9 cellular contexts compared by ENCODE assay signal in the genomic region with DNA sequence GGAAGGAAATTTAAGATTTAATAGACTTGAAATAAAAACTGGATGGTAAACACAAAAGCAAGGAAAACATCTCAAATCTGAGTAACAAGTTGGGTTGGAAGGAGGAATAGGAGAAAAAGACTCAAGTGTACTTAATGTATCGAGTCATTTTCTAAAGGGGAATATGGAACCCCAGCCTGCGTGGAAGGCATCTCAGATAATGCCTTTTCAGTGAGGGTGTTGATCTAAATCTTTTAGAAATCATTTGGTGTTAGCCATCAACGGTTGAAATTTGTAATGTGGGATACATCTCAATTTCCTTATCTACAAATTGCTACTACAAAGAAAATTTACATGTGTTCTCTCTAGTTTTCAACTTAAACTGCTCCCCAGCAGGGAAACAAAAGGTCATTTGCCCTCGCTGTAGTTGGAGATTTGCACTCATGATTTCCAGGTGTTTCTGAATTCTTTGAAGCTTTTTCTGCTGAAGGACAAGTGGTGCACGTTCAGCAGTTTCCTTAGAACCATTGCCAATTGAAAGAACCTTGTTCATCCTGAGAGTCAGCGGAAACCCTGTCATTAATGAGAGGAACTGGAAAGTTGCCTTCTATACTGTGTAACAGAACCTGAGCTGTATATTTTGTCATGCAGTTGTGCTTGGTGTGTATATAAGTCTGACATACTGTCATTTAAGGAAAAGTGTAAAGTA. TPM values are rescaled to one million over a fixed set of nuclear protein-coding genes. Genes with fewer than 3 reads are reported as not detected.
A peak's percentile ranks its signal among the peaks of the same experiment; 100 is the strongest.
DNase-seq lines count a peak whose midpoint lies in the region; ATAC-seq, FAIRE-seq and TF ChIP-seq lines count a peak whose summit lies in the region.
"Had no signal": no experiment of that assay in that cellular context is flagged by ENCODE, and none has a peak within 500 bp of the region (broad histone marks: within the 10 kb centered on the region; RNA-seq: fewer than 3 reads in every experiment).

No MANE protein-coding gene starts in this region.

- H3K4ac ChIP-seq in H1 (replicated peaks; ENCODE audit: insufficient read length, low read depth, low read length) = no peak overlapping the region

- 81% methylated on average over 6 of the region's 6 CpGs; no CpG with 5 or more reads in 1 of the 2 experiments for WGBS in H1 (ENCODE audit: extremely low coverage in 1 of 2, insufficient coverage in 1 of 2, insufficient read length in 1 of 2, insufficient replicate concordance in 2 of 2, low coverage in 1 of 2, low lambda C conversion rate in 2 of 2, missing lambda C conversion rate in 1 of 2), 2 experiments

- no peaks in the 10 kb centered on the region for H3K9me3 ChIP-seq in PC-3 (ENCODE audit: low read length)
- H3K9me3 ChIP-seq in H1 (ENCODE audit: insufficient read depth in 2 of 2, low read depth in 1 of 2, low read length in 1 of 2) = no peaks in the 10 kb centered on the region
- H3K9me3 ChIP-seq in parathyroid adenoma (ENCODE audit: control insufficient read depth, low read length) = no peaks in the 10 kb centered on the region

- no peak overlapping the region for H2BK5ac ChIP-seq in H1 (ENCODE audit: low read depth, low read length)

- no peak overlapping the region for H3K18ac ChIP-seq in H1 (ENCODE audit: extremely low read depth, low read length)

- H3K23ac ChIP-seq in H1 (ENCODE audit: insufficient read length) = no peak overlapping the region

- H3K56ac ChIP-seq in H1 (replicated peaks; ENCODE audit: insufficient read length, low read depth, low read length) = no peak overlapping the region

- peak overlapping the region; percentile 99; the same call in 1 of the 2 replicates for H3K9ac ChIP-seq in PC-3 (ENCODE audit: low read length)
- peak overlapping the region in 1 of 4 experiments; percentile 44; a peak in 1 of 7 replicates for H3K9ac ChIP-seq in H1 (replicated peaks in 1 of 4; ENCODE audit: extremely low read depth in 1 of 4, low read depth in 3 of 4, low read length in 3 of 4)
- H3K9ac ChIP-seq in parathyroid adenoma = no peak overlapping the region

- H3K4me3 ChIP-seq in GM12865 (ENCODE audit: low read depth, low read length) (peak overlapping the region; percentile 99), PC-3 (ENCODE audit: low read length) (peak overlapping the region; percentile 95), H1 (ENCODE audit: extremely low read depth in 1 of 4, insufficient read depth in 2 of 4, low read depth in 3 of 4, low read length in 4 of 4) (peak overlapping the region; percentile 89 to 99 (median 94); a peak in 7 of 8 replicates), parathyroid adenoma (ENCODE audit: low read depth, low read length) (peak overlapping the region; percentile 92)

- no peak overlapping the region for H2AK5ac ChIP-seq in H1 (ENCODE audit: low read depth, low read length)

- peaks cover 59% of the 10 kb centered on the region for H3K36me3 ChIP-seq in PC-3 (ENCODE audit: low read depth, low read length)
- H3K36me3 ChIP-seq in H1 (ENCODE audit: control insufficient read depth in 2 of 4, insufficient read depth in 4 of 4, low read length in 3 of 4) = peaks cover 43 to 59% (median 50%) of the 10 kb centered on the region in 4 experiments
- H3K36me3 ChIP-seq in parathyroid adenoma (ENCODE audit: control insufficient read depth, insufficient read depth, low read length) = no peaks in the 10 kb centered on the region

- no peaks in the 10 kb centered on the region for H3F3A ChIP-seq in PC-3 (ENCODE audit: low read length, unreplicated experiment)

- POLR2A ChIA-PET in PC-3 (lab: Charles Lee; ENCODE audit: unreplicated experiment) (no interaction called here), H1 (lab: Charles Lee; ENCODE audit: partially characterized antibody) (interaction anchor here (0.8 to 57.6 kb wide), 20 partner anchors 9 to 273 kb away, joined by 3 to 3397 read pairs (median 4); partner anchors contain the start of genes AMHR2, CSAD, MAP3K12 and NPFF)

- H4K8ac ChIP-seq in H1 (ENCODE audit: extremely low read depth, insufficient read depth, low read length) = no peak overlapping the region

- no peak for TF ChIP-seq EP300 in H1 (IDR thresholded peaks at IDR 0.05; ENCODE audit: borderline replicate concordance in 1 of 2, low read depth in 2 of 2, low read length in 2 of 2)

- H4K5ac ChIP-seq in H1 (ENCODE audit: insufficient read length, low read depth, low read length) = no peak overlapping the region

- no peak overlapping the region for H3K14ac ChIP-seq in H1 (ENCODE audit: insufficient read length)

- FAIRE-seq in H1 (lab: Jason Lieb, UNC) (no peak), urothelium cell line (lab: Jason Lieb, UNC) (no peak)

- H2BK15ac ChIP-seq in H1 (ENCODE audit: low read length) = no peak overlapping the region

- H2BK20ac ChIP-seq in H1 (ENCODE audit: low read length) = no peak overlapping the region

- H3K79me2 ChIP-seq in PC-3 (ENCODE audit: low read length) (peaks cover 64% of the 10 kb centered on the region), H1 (ENCODE audit: control insufficient read depth in 1 of 2, insufficient read depth in 2 of 2, low read length in 2 of 2) (peaks cover 29 to 65% of the 10 kb centered on the region in 2 experiments), parathyroid adenoma (peaks cover 39% of the 10 kb centered on the region)

- DNase-seq in GM12865 (ENCODE audit: low read depth) (no peak), PC-3 (no peak), H1 (ENCODE audit: low read depth in 1 of 2, low spot score in 2 of 2) (no peak), urothelium cell line (ENCODE audit: low spot score) (no peak), hepatic stellate cell (ENCODE audit: low spot score) (no peak), inferior parietal cortex (ENCODE audit: extremely low spot score) (no peak)
- DNase-seq: SHP77 had no signal

- peaks cover 7% of the 10 kb centered on the region; the same call in 1 of the 2 replicates for H3K79me1 ChIP-seq in H1 (ENCODE audit: low read depth, low read length)

- H4K20me1 ChIP-seq in PC-3 (ENCODE audit: low read length) (peaks cover 51% of the 10 kb centered on the region), H1 (replicated peaks in 1 of 2; ENCODE audit: control insufficient read depth in 1 of 2, insufficient read depth in 2 of 2, low read length in 2 of 2) (peaks cover 31 to 32% of the 10 kb centered on the region in 2 experiments)

- H2AFZ ChIP-seq in PC-3 (ENCODE audit: low read length) = no peak overlapping the region
- H2AFZ ChIP-seq in H1 (ENCODE audit: low read length) = no peak overlapping the region
- H2AFZ ChIP-seq in parathyroid adenoma = no peak overlapping the region

- H3K4me1 ChIP-seq in PC-3 (ENCODE audit: insufficient read depth, low read length) = peaks cover 12% of the 10 kb centered on the region
- H3K4me1 ChIP-seq in H1 (replicated peaks in 1 of 4; ENCODE audit: control insufficient read depth in 3 of 4, insufficient read depth in 4 of 4, low read length in 3 of 4) = peaks cover 0 to 8% (median 2%) of the 10 kb centered on the region in 4 experiments; a peak in 3 of 7 replicates
- peaks cover 17% of the 10 kb centered on the region for H3K4me1 ChIP-seq in parathyroid adenoma

- H2BK12ac ChIP-seq in H1 (ENCODE audit: low read depth, low read length) = no peak overlapping the region

- H3K4me2 ChIP-seq in PC-3 (ENCODE audit: low read length) (peak overlapping the region; percentile 94), H1 (ENCODE audit: insufficient read depth in 1 of 2, low read depth in 2 of 2, low read length in 2 of 2) (peak overlapping the region; percentile 73 to 81), parathyroid adenoma (ENCODE audit: low read length) (peak overlapping the region; percentile 42)

- TF ChIP-seq CTCF in GM12865 (IDR thresholded peaks at IDR 0.05; ENCODE audit: insufficient read depth, low read depth, low read length, missing control alignments) = no peak
- TF ChIP-seq CTCF in PC-3 (conservative IDR thresholded peaks at IDR 0.05; ENCODE audit: low read depth, low read length) = no peak
- no peak for TF ChIP-seq CTCF in H1 (IDR thresholded peaks at IDR 0.05; ENCODE audit: control extremely low read depth in 1 of 3, insufficient read depth in 1 of 3, low read depth in 1 of 3, low read length in 3 of 3)
- TF ChIP-seq CTCF in parathyroid adenoma (IDR thresholded peaks at IDR 0.05) = no peak

- no peak for TF ChIP-seq RAD21 in H1 (IDR thresholded peaks at IDR 0.05 in 1 of 2, conservative IDR thresholded peaks at IDR 0.05 in 1 of 2; ENCODE audit: low read depth in 2 of 2, low read length in 2 of 2)

- CTCF ChIA-PET in PC-3 (lab: Charles Lee) (no interaction called here), H1 (lab: Charles Lee; ENCODE audit: partially characterized antibody) (interaction anchor here (0.9 to 4.0 kb wide), 7 partner anchors 9 to 127 kb away, joined by 3 to 24 read pairs (median 6); no protein-coding TSS in a partner anchor)

- no peak overlapping the region for H4K91ac ChIP-seq in H1 (replicated peaks; ENCODE audit: insufficient read length, low read length)

- H3K27ac ChIP-seq in PC-3 (ENCODE audit: low read length) (no peak overlapping the region), H1 (ENCODE audit: low read depth, low read length) (no peak overlapping the region), parathyroid adenoma (no peak overlapping the region)

- peak in 1 of 2 experiments; percentile 3; a peak in 1 of 3 replicates for TF ChIP-seq POLR2A in H1 (IDR thresholded peaks at IDR 0.05; ENCODE audit: control extremely low read depth in 1 of 2, low read depth in 2 of 2, low read length in 2 of 2)

- no peaks in the 10 kb centered on the region for H3K9me2 ChIP-seq in PC-3 (replicated peaks; ENCODE audit: low read length)

- no peak overlapping the region for H2BK120ac ChIP-seq in H1 (replicated peaks; ENCODE audit: low read depth, low read length)

- ATAC-seq in PC-3 (no peak), GM21619 (IDR thresholded peaks at IDR 0.05; ENCODE audit: unreplicated experiment) (no peak)

- peaks cover 7% of the 10 kb centered on the region for H3K23me2 ChIP-seq in H1 (ENCODE audit: low read depth, low read length)

- BruUV-seq in PC-3 (replicated peaks; lab: Mats Ljungman, UMichigan) = no TSS peak

- intact Hi-C loops in PC-3 (cut with micrococcal nuclease) = no loop called here

- H3K27me3 ChIP-seq in PC-3 (ENCODE audit: low read length) (no peaks in the 10 kb centered on the region), H1 (replicated peaks in 1 of 4; ENCODE audit: control insufficient read depth in 3 of 4, extremely low read depth in 1 of 4, insufficient read depth in 3 of 4, low read length in 3 of 4) (no peaks in the 10 kb centered on the region), parathyroid adenoma (ENCODE audit: control insufficient read depth, insufficient read depth, low read length) (no peaks in the 10 kb centered on the region)

RNA-seq across cellular contexts. Expression of gene PCBP2, which starts 2.2 kb away (rescaled TPM):
- total RNA-seq in PC-3 (2014; rRNA removed) = 204 and 306 TPM in 2 replicates
- total RNA-seq in H1 (2021; fragmentation: NEBNext Ultra II Directional; extraction: Animal tissue kit (Norgen Biotek cat#: 25700)) = 1,114 and 1,123 TPM in 2 replicates
- 470 and 473 TPM in 2 replicates for polyA plus RNA-seq in H1 (2011; rRNA removed)
- polyA plus RNA-seq in H1 (2011; cell fraction: cytosol; rRNA removed) = 420 TPM
- polyA plus RNA-seq in H1 (2011; cell fraction: nucleus; rRNA removed) = 526 TPM
- 987 to 1,115 TPM (median 1,028 TPM) in 4 replicates for polyA plus RNA-seq in H1 (2012, experiment 1 of 2)
- 1,117 TPM for polyA plus RNA-seq in H1 (2012, experiment 2 of 2)
- 462 TPM for polyA plus RNA-seq in H1 (2013, experiment 1 of 2)
- 458 TPM for polyA plus RNA-seq in H1 (2013, experiment 2 of 2)
- 887 and 924 TPM in 2 replicates for polyA minus RNA-seq in H1 (2011; rRNA and poly(A)+ RNA removed)
- 748 TPM for polyA minus RNA-seq in H1 (2011; cell fraction: cytosol; rRNA and poly(A)+ RNA removed)
- 484 TPM for polyA minus RNA-seq in H1 (2011; cell fraction: nucleus; rRNA and poly(A)+ RNA removed)

RNA-seq across cellular contexts. Expression of gene PRR13, which starts 12.6 kb away (rescaled TPM):
- 54.2 and 60.9 TPM in 2 replicates for total RNA-seq in PC-3 (2014; rRNA removed)
- total RNA-seq in H1 (2021; fragmentation: NEBNext Ultra II Directional; extraction: Animal tissue kit (Norgen Biotek cat#: 25700)) = 164 and 185 TPM in 2 replicates
- polyA plus RNA-seq in H1 (2011; rRNA removed) = 80.4 and 82.9 TPM in 2 replicates
- polyA plus RNA-seq in H1 (2011; cell fraction: cytosol; rRNA removed) = 86.1 TPM
- 58.7 TPM for polyA plus RNA-seq in H1 (2011; cell fraction: nucleus; rRNA removed)
- 198 to 336 TPM (median 208 TPM) in 4 replicates for polyA plus RNA-seq in H1 (2012, experiment 1 of 2)
- 220 TPM for polyA plus RNA-seq in H1 (2012, experiment 2 of 2)
- 264 TPM for polyA plus RNA-seq in H1 (2013, experiment 1 of 2)
- polyA plus RNA-seq in H1 (2013, experiment 2 of 2) = 272 TPM
- polyA minus RNA-seq in H1 (2011; rRNA and poly(A)+ RNA removed) = 56.8 and 82.3 TPM in 2 replicates
- 56.5 TPM for polyA minus RNA-seq in H1 (2011; cell fraction: cytosol; rRNA and poly(A)+ RNA removed)
- polyA minus RNA-seq in H1 (2011; cell fraction: nucleus; rRNA and poly(A)+ RNA removed) = 35.3 TPM

RNA-seq across cellular contexts. Expression of gene AMHR2, which starts 30.4 kb away (rescaled TPM):
- 0.29 TPM in 1 of 2 replicates, not detected in the other for total RNA-seq in PC-3 (2014; rRNA removed)
- total RNA-seq in H1 (2021; fragmentation: NEBNext Ultra II Directional; extraction: Animal tissue kit (Norgen Biotek cat#: 25700)) = 0.34 and 0.35 TPM in 2 replicates
- 0.29 and 0.47 TPM in 2 replicates for polyA plus RNA-seq in H1 (2011; rRNA removed)
- polyA plus RNA-seq in H1 (2011; cell fraction: cytosol; rRNA removed) = 0.25 TPM
- 0.83 TPM for polyA plus RNA-seq in H1 (2011; cell fraction: nucleus; rRNA removed)
- polyA plus RNA-seq in H1 (2012, experiment 1 of 2) = 0.12 to 0.28 TPM (median 0.16 TPM) in 4 replicates
- 0.17 TPM for polyA plus RNA-seq in H1 (2012, experiment 2 of 2)
- polyA plus RNA-seq in H1 (2013, experiment 1 of 2) = 0.16 TPM
- polyA plus RNA-seq in H1 (2013, experiment 2 of 2) = not detected
- polyA minus RNA-seq in H1 (2011; rRNA and poly(A)+ RNA removed) = 0.24 and 0.54 TPM in 2 replicates
- polyA minus RNA-seq in H1 (2011; cell fraction: cytosol; rRNA and poly(A)+ RNA removed) = not detected
- polyA minus RNA-seq in H1 (2011; cell fraction: nucleus; rRNA and poly(A)+ RNA removed) = not detected

RNA-seq across cellular contexts. Expression of gene MAP3K12, which starts 45.2 kb away (rescaled TPM):
- 8.5 and 9.6 TPM in 2 replicates for total RNA-seq in PC-3 (2014; rRNA removed)
- 21.4 and 23.4 TPM in 2 replicates for total RNA-seq in H1 (2021; fragmentation: NEBNext Ultra II Directional; extraction: Animal tissue kit (Norgen Biotek cat#: 25700))
- polyA plus RNA-seq in H1 (2011; rRNA removed) = 42.7 and 54.1 TPM in 2 replicates
- 37.7 TPM for polyA plus RNA-seq in H1 (2011; cell fraction: cytosol; rRNA removed)
- 232 TPM for polyA plus RNA-seq in H1 (2011; cell fraction: nucleus; rRNA removed)
- 31.0 to 35.0 TPM (median 33.4 TPM) in 4 replicates for polyA plus RNA-seq in H1 (2012, experiment 1 of 2)
- 14.6 TPM for polyA plus RNA-seq in H1 (2012, experiment 2 of 2)
- 20.2 TPM for polyA plus RNA-seq in H1 (2013, experiment 1 of 2)
- polyA plus RNA-seq in H1 (2013, experiment 2 of 2) = 15.6 TPM
- polyA minus RNA-seq in H1 (2011; rRNA and poly(A)+ RNA removed) = 28.1 and 35.5 TPM in 2 replicates
- polyA minus RNA-seq in H1 (2011; cell fraction: cytosol; rRNA and poly(A)+ RNA removed) = 16.5 TPM
- polyA minus RNA-seq in H1 (2011; cell fraction: nucleus; rRNA and poly(A)+ RNA removed) = 48.2 TPM

RNA-seq across cellular contexts. Expression of gene TARBP2, which starts 47.0 kb away (rescaled TPM):
- 82.0 and 98.9 TPM in 2 replicates for total RNA-seq in PC-3 (2014; rRNA removed)
- 66.1 and 69.9 TPM in 2 replicates for total RNA-seq in H1 (2021; fragmentation: NEBNext Ultra II Directional; extraction: Animal tissue kit (Norgen Biotek cat#: 25700))
- 122 and 135 TPM in 2 replicates for polyA plus RNA-seq in H1 (2011; rRNA removed)
- 116 TPM for polyA plus RNA-seq in H1 (2011; cell fraction: cytosol; rRNA removed)
- polyA plus RNA-seq in H1 (2011; cell fraction: nucleus; rRNA removed) = 195 TPM
- 62.0 to 84.4 TPM (median 79.7 TPM) in 4 replicates for polyA plus RNA-seq in H1 (2012, experiment 1 of 2)
- 104 TPM for polyA plus RNA-seq in H1 (2012, experiment 2 of 2)
- polyA plus RNA-seq in H1 (2013, experiment 1 of 2) = 41.8 TPM
- polyA plus RNA-seq in H1 (2013, experiment 2 of 2) = 36.4 TPM
- 42.1 and 48.2 TPM in 2 replicates for polyA minus RNA-seq in H1 (2011; rRNA and poly(A)+ RNA removed)
- 38.6 TPM for polyA minus RNA-seq in H1 (2011; cell fraction: cytosol; rRNA and poly(A)+ RNA removed)
- 65.6 TPM for polyA minus RNA-seq in H1 (2011; cell fraction: nucleus; rRNA and poly(A)+ RNA removed)

Comparison
In these comparisons a context has a peak if more than half of its experiments do, and no peak if none do; other contexts are left out.
1. H3K4me2 ChIP-seq: peak in every context shown above with its lines; median percentile 94 in PC-3; 77 in H1; 42 in parathyroid adenoma.